ENCODE assay signal across 8 cellular contexts in the genomic region with DNA sequence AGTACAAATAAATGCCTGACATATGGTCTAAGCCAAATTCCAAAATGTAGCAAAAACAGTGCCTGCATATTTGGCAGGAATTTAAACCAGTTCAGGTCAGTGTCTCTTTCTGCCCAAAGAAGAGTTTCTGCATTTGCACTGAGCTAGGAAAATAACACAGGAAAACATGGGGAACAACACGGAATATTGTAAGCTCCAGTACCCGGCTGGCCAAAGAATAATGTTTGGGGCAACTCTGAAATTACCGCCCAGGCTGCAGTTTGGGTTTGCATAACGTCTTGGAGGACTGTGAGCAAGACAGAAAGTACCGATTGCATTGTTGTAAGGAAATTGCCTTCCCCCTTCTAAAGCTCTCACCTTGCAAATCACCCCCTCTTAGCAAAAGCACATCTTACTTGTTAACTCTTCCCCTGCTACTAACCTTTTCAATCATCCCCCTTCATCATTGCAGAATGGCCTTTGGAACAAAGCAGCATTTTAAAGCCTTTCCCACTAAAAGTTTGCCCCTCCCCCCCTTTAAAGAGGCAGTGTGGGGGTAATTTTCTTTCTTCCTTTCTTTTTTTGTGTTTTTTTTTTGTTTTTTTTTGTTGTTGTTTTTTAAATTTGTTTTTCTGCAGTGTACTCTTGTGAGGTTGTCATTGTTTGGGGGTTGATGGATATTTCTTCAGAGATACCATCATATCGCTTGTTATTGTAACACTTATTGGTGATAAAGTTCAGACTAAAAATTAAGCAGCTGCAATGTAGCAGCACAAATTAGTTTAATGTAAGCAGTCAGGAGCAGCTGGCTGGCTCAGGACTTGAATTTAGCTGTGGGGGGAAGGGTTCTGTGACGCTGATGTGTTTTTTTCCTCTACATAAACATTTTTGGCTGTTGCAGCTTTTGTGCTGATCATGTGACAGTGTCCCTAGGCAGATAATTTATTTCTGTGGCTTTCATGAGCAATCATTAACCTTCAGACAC.
DNase-seq lines count a peak whose midpoint lies in the region; ATAC-seq and TF ChIP-seq lines count a peak whose summit lies in the region.

No MANE protein-coding gene starts in this region.

- no peak for TF ChIP-seq CTCF in stomach (IDR thresholded peaks at IDR 0.05)

- H3K36me3 Mint-ChIP-seq in stimulated activated naive B cell treated with anti-CD40 and anti-IgM and Interleukin-4, amounts not matched to agents 10 μg/mL and 1 μg/mL and 100 μg/mL, for 72 hours = no peaks in the 10 kb centered on the region

- peak; percentile 82 for ATAC-seq in GM18868 (IDR thresholded peaks at IDR 0.05; ENCODE audit: unreplicated experiment)
- peak; percentile 67 for ATAC-seq in HG03354 (IDR thresholded peaks at IDR 0.05; ENCODE audit: poor library complexity, severe bottlenecking, unreplicated experiment)
- peak; percentile 35 for ATAC-seq in left ventricle myocardium superior
- no peak for ATAC-seq in stimulated activated naive B cell treated with anti-CD40 and anti-IgM and Interleukin-4, amounts not matched to agents 10 μg/mL and 1 μg/mL and 100 μg/mL, for 72 hours (replicated peaks)

- DNase-seq in SK-N-MC (ENCODE audit: low read depth, low spot score) = peak; percentile 82
- DNase-seq in left ventricle myocardium superior = no peak
- DNase-seq in stomach = no peak
- no peak for DNase-seq in stimulated activated naive B cell treated with anti-CD40 and anti-IgM and Interleukin-4, amounts not matched to agents 10 μg/mL and 1 μg/mL and 100 μg/mL, for 72 hours
- no peak for DNase-seq in NCI-H187 (lab: John Stamatoyannopoulos, UW)
- no peak for DNase-seq in activated effector memory CD4-positive, alpha-beta T cell treated with Interleukin-2 at 50 U/mL for 16 hours

- peaks cover 0 to 6% of the 10 kb centered on the region in 2 donors for H3K4me1 Mint-ChIP-seq in stimulated activated naive B cell treated with anti-CD40 and anti-IgM and Interleukin-4, amounts not matched to agents 10 μg/mL and 1 μg/mL and 100 μg/mL, for 72 hours

- WGBS in stomach, 5 donors = 23 to 45% (median 32%) methylated on average over 7 of the region's 7 CpGs

- H3K36me3 ChIP-seq in SK-N-MC (ENCODE audit: insufficient read depth, low read length) (no peaks in the 10 kb centered on the region), stomach (no peaks in the 10 kb centered on the region)

- H3K4me3 ChIP-seq in SK-N-MC (peak overlapping the region; percentile 76), stomach (peak overlapping the region in 1 of 4 donors; percentile 2)

- H3K27ac Mint-ChIP-seq in stimulated activated naive B cell treated with anti-CD40 and anti-IgM and Interleukin-4, amounts not matched to agents 10 μg/mL and 1 μg/mL and 100 μg/mL, for 72 hours = no peak overlapping the region

- H3K4me3 Mint-ChIP-seq in stimulated activated naive B cell treated with anti-CD40 and anti-IgM and Interleukin-4, amounts not matched to agents 10 μg/mL and 1 μg/mL and 100 μg/mL, for 72 hours = no peak overlapping the region

- peaks cover 0 to 34% (median 15%) of the 10 kb centered on the region in 4 donors for H3K4me1 ChIP-seq in stomach

- H3K9ac ChIP-seq in SK-N-MC (ENCODE audit: insufficient read length) = peak overlapping the region; percentile 72

- intact Hi-C loops in left ventricle myocardium superior (cut with micrococcal nuclease) = no loop called here
- intact Hi-C loops in stomach (cut with DNase I; ENCODE audit: low total_unique reads) = no loop called here

- no peaks in the 10 kb centered on the region for H3K9me3 Mint-ChIP-seq in stimulated activated naive B cell treated with anti-CD40 and anti-IgM and Interleukin-4, amounts not matched to agents 10 μg/mL and 1 μg/mL and 100 μg/mL, for 72 hours

- peak overlapping the region; percentile 97 for H3K27ac ChIP-seq in SK-N-MC
- peak overlapping the region in 4 of 5 donors; percentile 20 to 73 (median 57) for H3K27ac ChIP-seq in stomach

- no peak for TF ChIP-seq POLR2A in stomach (IDR thresholded peaks at IDR 0.05)

- H3K27me3 Mint-ChIP-seq in stimulated activated naive B cell treated with anti-CD40 and anti-IgM and Interleukin-4, amounts not matched to agents 10 μg/mL and 1 μg/mL and 100 μg/mL, for 72 hours = no peaks in the 10 kb centered on the region

- H3K9me3 ChIP-seq in SK-N-MC (ENCODE audit: low read depth, low read length) (no peaks in the 10 kb centered on the region), stomach (no peaks in the 10 kb centered on the region)

- TF ChIP-seq EP300 in stomach (IDR thresholded peaks at IDR 0.05) = no peak

- no peaks in the 10 kb centered on the region for H3K27me3 ChIP-seq in stomach

Comparison
In these comparisons a context has a peak if more than half of its experiments do, and no peak if none do; other contexts are left out.
1. ATAC-seq: peak in GM18868 (single experiment), HG03354 (single experiment) and left ventricle myocardium superior (single experiment); none in stimulated activated naive B cell treated with anti-CD40 and anti-IgM and Interleukin-4, amounts not matched to agents 10 μg/mL and 1 μg/mL and 100 μg/mL, for 72 hours (0 of 2).